8 cellular contexts compared by ENCODE assay signal in the genomic region with DNA sequence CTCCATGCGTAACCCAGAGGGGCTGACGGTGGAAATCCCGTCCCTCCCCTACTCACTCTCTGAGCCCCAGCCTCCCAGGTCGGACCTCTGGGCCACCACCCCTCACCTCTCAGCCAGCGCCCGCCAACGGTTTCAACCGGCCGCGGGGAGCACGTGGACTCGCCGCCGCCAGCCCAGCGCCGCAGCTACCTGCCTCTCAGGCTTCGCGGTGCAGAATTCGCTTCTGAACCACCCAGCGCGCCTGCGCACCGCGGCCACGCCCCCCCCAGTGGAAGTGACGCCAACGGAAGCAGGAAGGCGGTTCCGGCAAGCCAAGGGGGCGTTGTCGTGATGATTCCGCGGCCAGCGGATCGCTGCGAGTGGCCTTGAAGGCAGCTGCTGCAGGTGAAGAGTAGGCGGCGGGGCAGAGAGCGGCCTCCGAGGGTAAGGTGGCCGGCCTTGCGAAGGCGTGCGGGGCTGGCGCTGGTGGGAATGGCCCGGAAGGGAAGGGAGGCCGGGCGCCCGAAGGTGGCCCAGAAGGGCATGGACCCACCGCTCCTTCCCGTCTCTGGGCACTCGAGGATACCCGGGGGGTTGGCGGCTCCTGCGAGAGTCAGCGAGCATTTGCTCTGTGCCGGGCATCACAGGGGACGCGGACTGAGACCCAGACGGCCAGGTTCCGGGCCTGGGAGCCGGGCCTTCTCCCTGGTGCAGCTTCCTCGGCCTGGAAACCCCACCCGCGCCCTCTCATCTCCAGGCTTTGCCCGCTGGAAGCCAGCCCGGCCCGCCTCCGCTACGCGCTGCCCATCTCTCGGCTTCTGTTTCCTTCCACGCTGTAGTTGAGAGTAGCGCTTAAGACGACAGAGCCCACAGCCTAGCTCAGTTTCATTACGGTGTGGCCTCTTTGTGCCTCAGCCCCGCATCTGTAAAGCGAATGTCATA. TPM values are rescaled to one million over a fixed set of nuclear protein-coding genes. Genes with fewer than 3 reads are reported as not detected.
DNase-seq lines count a peak whose midpoint lies in the region; ATAC-seq and TF ChIP-seq lines count a peak whose summit lies in the region.

A gene with protein sequence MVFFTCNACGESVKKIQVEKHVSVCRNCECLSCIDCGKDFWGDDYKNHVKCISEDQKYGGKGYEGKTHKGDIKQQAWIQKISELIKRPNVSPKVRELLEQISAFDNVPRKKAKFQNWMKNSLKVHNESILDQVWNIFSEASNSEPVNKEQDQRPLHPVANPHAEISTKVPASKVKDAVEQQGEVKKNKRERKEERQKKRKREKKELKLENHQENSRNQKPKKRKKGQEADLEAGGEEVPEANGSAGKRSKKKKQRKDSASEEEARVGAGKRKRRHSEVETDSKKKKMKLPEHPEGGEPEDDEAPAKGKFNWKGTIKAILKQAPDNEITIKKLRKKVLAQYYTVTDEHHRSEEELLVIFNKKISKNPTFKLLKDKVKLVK (minus strand): TSS at position 225 of the 921 bp plus-strand sequence. CDS start 6,412 bp downstream, outside the sequence.
A gene with protein sequence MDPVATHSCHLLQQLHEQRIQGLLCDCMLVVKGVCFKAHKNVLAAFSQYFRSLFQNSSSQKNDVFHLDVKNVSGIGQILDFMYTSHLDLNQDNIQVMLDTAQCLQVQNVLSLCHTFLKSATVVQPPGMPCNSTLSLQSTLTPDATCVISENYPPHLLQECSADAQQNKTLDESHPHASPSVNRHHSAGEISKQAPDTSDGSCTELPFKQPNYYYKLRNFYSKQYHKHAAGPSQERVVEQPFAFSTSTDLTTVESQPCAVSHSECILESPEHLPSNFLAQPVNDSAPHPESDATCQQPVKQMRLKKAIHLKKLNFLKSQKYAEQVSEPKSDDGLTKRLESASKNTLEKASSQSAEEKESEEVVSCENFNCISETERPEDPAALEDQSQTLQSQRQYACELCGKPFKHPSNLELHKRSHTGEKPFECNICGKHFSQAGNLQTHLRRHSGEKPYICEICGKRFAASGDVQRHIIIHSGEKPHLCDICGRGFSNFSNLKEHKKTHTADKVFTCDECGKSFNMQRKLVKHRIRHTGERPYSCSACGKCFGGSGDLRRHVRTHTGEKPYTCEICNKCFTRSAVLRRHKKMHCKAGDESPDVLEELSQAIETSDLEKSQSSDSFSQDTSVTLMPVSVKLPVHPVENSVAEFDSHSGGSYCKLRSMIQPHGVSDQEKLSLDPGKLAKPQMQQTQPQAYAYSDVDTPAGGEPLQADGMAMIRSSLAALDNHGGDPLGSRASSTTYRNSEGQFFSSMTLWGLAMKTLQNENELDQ (plus strand): TSS at position 322 of the 921 bp plus-strand sequence. CDS start 9,695 bp downstream, outside the sequence.

- peak within 1 kb of the TSS; percentile 88 for H3K4me2 ChIP-seq in OCI-LY7 (ENCODE audit: low read length)

- WGBS in HUES64, result under 1% methylated on average over 78 of the region's 78 CpGs

- 0 out of 2 replicates have a peak within 1 kb of the TSS, but pooled peaks have one; percentile 9 for H3K27ac ChIP-seq in HUES64 (ENCODE audit: low read depth, low read length)
- peak within 1 kb of the TSS; percentile 30 for H3K27ac ChIP-seq in OCI-LY7 (ENCODE audit: low read depth, low read length, poor library complexity, severe bottlenecking)
- peak within 1 kb of the TSS; percentile 68 to 79 for H3K27ac ChIP-seq in mucosa of rectum (ENCODE audit: low read depth in 2 of 2, low read length in 2 of 2)

- peak; percentile 82 for TF ChIP-seq POLR2A in erythroblast (IDR thresholded peaks at IDR 0.05; ENCODE audit: low read length)

- intact Hi-C loops in OCI-LY7 (cut with micrococcal nuclease; ENCODE audit: unreplicated experiment), result loop anchor here (2.0 kb wide), 2 partner anchors 25 to 55 kb away; no protein-coding TSS in a partner anchor

- CTCF ChIA-PET in OCI-LY7 (lab: Charles Lee; ENCODE audit: unreplicated experiment), result no interaction called here

- H3K9ac ChIP-seq in HUES64 (ENCODE audit: low read depth, low read length) (peak within 1 kb of the TSS; percentile 79), mucosa of rectum (ENCODE audit: low read depth in 1 of 2, low read length in 2 of 2) (peak within 1 kb of the TSS; percentile 76 to 82)

- no peak for TF ChIP-seq CTCF in OCI-LY7 (conservative IDR thresholded peaks at IDR 0.05; ENCODE audit: low read length)

- no peaks in the 10 kb centered on the region for H3K9me3 ChIP-seq in HUES64 (ENCODE audit: insufficient read depth, low read depth, low read length)
- H3K9me3 ChIP-seq in OCI-LY7 (ENCODE audit: low read length), result no peaks in the 10 kb centered on the region
- no peaks in the 10 kb centered on the region for H3K9me3 ChIP-seq in mucosa of rectum (ENCODE audit: control insufficient read depth in 2 of 2, low read length in 2 of 2)

- no peaks in the 10 kb centered on the region for H3K9me2 ChIP-seq in OCI-LY7 (ENCODE audit: insufficient read depth, low read length)

- no peaks in the 10 kb centered on the region for H3K27me3 ChIP-seq in HUES64 (ENCODE audit: insufficient read depth, low read length)
- H3K27me3 ChIP-seq in mucosa of rectum (ENCODE audit: control insufficient read depth in 2 of 2, insufficient read depth in 2 of 2, low read length in 2 of 2), result no peaks in the 10 kb centered on the region

- no peaks in the 10 kb centered on the region for H4K20me1 ChIP-seq in OCI-LY7 (ENCODE audit: insufficient read depth, low read length)

- no TSS peak for BruUV-seq in OCI-LY7 (replicated peaks; lab: Mats Ljungman, UMichigan)

- H2AFZ ChIP-seq in OCI-LY7 (ENCODE audit: low read length), result peak within 1 kb of the TSS; percentile 38; the same call in 1 of the 2 replicates

- H3K79me2 ChIP-seq in OCI-LY7 (ENCODE audit: insufficient read depth, low read depth, low read length), result peaks cover 52% of the 10 kb centered on the region

- peak within 1 kb of the TSS; percentile 91 for H3K4me3 ChIP-seq in HUES64 (ENCODE audit: low read length)
- peak within 1 kb of the TSS; percentile 78 for H3K4me3 ChIP-seq in OCI-LY7 (ENCODE audit: low read depth, low read length, poor library complexity, severe bottlenecking)
- peak within 1 kb of the TSS; percentile 92 to 95 for H3K4me3 ChIP-seq in mucosa of rectum (ENCODE audit: low read length in 2 of 2)

- POLR2A ChIA-PET in OCI-LY7 (lab: Charles Lee), result interaction anchor here (0.6 to 1.4 kb wide), 2 partner anchors 14 to 55 kb away, joined by 3 to 6 read pairs; no protein-coding TSS in a partner anchor

- peaks cover 6% of the 10 kb centered on the region for H3K4me1 ChIP-seq in HUES64 (ENCODE audit: insufficient read depth, low read length)
- H3K4me1 ChIP-seq in OCI-LY7 (ENCODE audit: insufficient read depth, low read length, poor library complexity, severe bottlenecking), result peaks cover 20% of the 10 kb centered on the region
- H3K4me1 ChIP-seq in mucosa of rectum (ENCODE audit: control insufficient read depth in 2 of 2, insufficient read depth in 2 of 2, low read length in 2 of 2), result peaks cover 20 to 23% of the 10 kb centered on the region in 2 donors

- peaks cover 21% of the 10 kb centered on the region for H3K36me3 ChIP-seq in HUES64 (ENCODE audit: insufficient read depth, low read length)
- peaks cover 36% of the 10 kb centered on the region for H3K36me3 ChIP-seq in OCI-LY7 (ENCODE audit: insufficient read depth, low read length)
- H3K36me3 ChIP-seq in mucosa of rectum (ENCODE audit: control insufficient read depth in 2 of 2, insufficient read depth in 2 of 2, low read length in 2 of 2), result peaks cover 3 to 15% of the 10 kb centered on the region in 2 donors

- ATAC-seq in GM21447 (IDR thresholded peaks at IDR 0.05; ENCODE audit: unreplicated experiment), result peak; percentile 89

- DNase-seq in DMS114 treated with DMSO at 0.1 percent for 48 hours (lab: John Stamatoyannopoulos, UW; ENCODE audit: unreplicated experiment) (peak; percentile 65), OCI-LY7 (ENCODE audit: low spot score) (peak; percentile 92), erythroblast (lab: John Stamatoyannopoulos, UW) (peak; percentile 94 to 96)
- DNase-seq in activated T-cell treated with anti-CD3 and anti-CD28 coated beads, Interleukin-2, amount 50 U/mL, for 1 hour, result peak; percentile 99
- peak; percentile 96 for DNase-seq in stimulated activated CD8-positive, alpha-beta memory T cell treated with anti-CD3 and anti-CD28 coated beads, Interleukin-4, amount 100 ng/mL, for 24 hours (ENCODE audit: low read depth)

RNA-seq across cellular contexts. Expression of the first gene that starts in this region (rescaled TPM):
- 58.4 TPM for polyA plus RNA-seq in HUES64 (2013, experiment 1 of 2)
- 54.9 TPM for polyA plus RNA-seq in HUES64 (2013, experiment 2 of 2)
- 58.8 and 86.8 TPM in 2 replicates for total RNA-seq in OCI-LY7 (2014; rRNA removed; shearing (Covaris generic))
- 55.0 and 58.5 TPM in 2 replicates for total RNA-seq in OCI-LY7 (2022)

RNA-seq across cellular contexts. Expression of the second gene that starts in this region (rescaled TPM):
- 3.9 TPM for polyA plus RNA-seq in HUES64 (2013, experiment 1 of 2)
- polyA plus RNA-seq in HUES64 (2013, experiment 2 of 2), result 4.6 TPM
- 6.5 and 9.9 TPM in 2 replicates for total RNA-seq in OCI-LY7 (2014; rRNA removed; shearing (Covaris generic))
- total RNA-seq in OCI-LY7 (2022), result 8.7 and 12.8 TPM in 2 replicates

Comparison
In these comparisons a context has a peak if more than half of its experiments do, and no peak if none do; other contexts are left out.
1. Peak in every context shown above with its lines: DNase-seq, ATAC-seq, H3K4me3 ChIP-seq and H3K27ac ChIP-seq.
2. H3K27ac ChIP-seq: peak in every context shown above with its lines; median percentile 74 in mucosa of rectum; 30 in OCI-LY7; 9 in HUES64.